Comparison of ENCODE assay signal across 8 cellular contexts in genomic region chr2:195561205-195562032, GRCh38.
DNase-seq lines count a peak whose midpoint lies in the region; ATAC-seq lines count a peak whose summit lies in the region.

No MANE protein-coding gene starts in this region.

- DNase-seq in COLO829 (ENCODE audit: low spot score) (peak; percentile 17), trophoblast cell (peak; percentile 64 to 95), head of caudate nucleus (no peak), NCI-H2171 treated with DMSO at 0.1 percent for 48 hours (lab: John Stamatoyannopoulos, UW) (no peak)
- DNase-seq in stimulated activated CD8-positive, alpha-beta memory T cell treated with anti-CD3 and anti-CD28 coated beads, Interleukin-4, amount 100 ng/mL, for 48 hours: no peak

- H3K4me3 Mint-ChIP-seq in activated T-helper 17 cell treated with anti-CD3 and anti-CD28 coated beads, Interleukin-2, amount 50 U/mL, for 72 hours: peak overlapping the region; percentile 87

- H3K36me3 ChIP-seq in trophoblast cell (ENCODE audit: control insufficient read depth in 1 of 2, insufficient read depth in 2 of 2, low read length in 2 of 2): no peaks in the 10 kb centered on the region

- H3K4me3 ChIP-seq in trophoblast cell (ENCODE audit: low read depth, low read length): no peak overlapping the region

- peaks cover 3% of the 10 kb centered on the region for H3K79me1 ChIP-seq in trophoblast cell (ENCODE audit: low read length)

- H2BK12ac ChIP-seq in trophoblast cell (ENCODE audit: low read length): no peak overlapping the region

- H3K36me3 Mint-ChIP-seq in activated T-helper 17 cell treated with anti-CD3 and anti-CD28 coated beads, Interleukin-2, amount 50 U/mL, for 72 hours (ENCODE audit: low read depth): peaks cover 37% of the 10 kb centered on the region

- H3K9me3 ChIP-seq in trophoblast cell (ENCODE audit: insufficient read depth, low read depth, low read length): no peaks in the 10 kb centered on the region

- no peaks in the 10 kb centered on the region for H3K27me3 ChIP-seq in trophoblast cell (ENCODE audit: insufficient read depth, low read length)

- H2BK120ac ChIP-seq in trophoblast cell (ENCODE audit: insufficient read depth, low read length, poor library complexity): peak overlapping the region; percentile 5

- no peak overlapping the region for H4K12ac ChIP-seq in trophoblast cell (ENCODE audit: low read depth, low read length)

- H3K18ac ChIP-seq in trophoblast cell (ENCODE audit: low read length): no peak overlapping the region

- H3K9ac ChIP-seq in trophoblast cell (ENCODE audit: low read length): no peak overlapping the region

- H2BK5ac ChIP-seq in trophoblast cell (ENCODE audit: low read depth, low read length, poor library complexity): no peak overlapping the region

- no peak overlapping the region for H2AFZ ChIP-seq in trophoblast cell (ENCODE audit: insufficient read depth, low read length, poor library complexity)

- H2AK5ac ChIP-seq in trophoblast cell (ENCODE audit: low read length): no peak overlapping the region

- H3K23ac ChIP-seq in trophoblast cell (ENCODE audit: low read length): no peak overlapping the region

- no peak overlapping the region for H3K27ac ChIP-seq in trophoblast cell (ENCODE audit: low read depth, low read length)

- H4K91ac ChIP-seq in trophoblast cell (ENCODE audit: low read depth, low read length): no peak overlapping the region

- H3K27ac Mint-ChIP-seq in activated T-helper 17 cell treated with anti-CD3 and anti-CD28 coated beads, Interleukin-2, amount 50 U/mL, for 72 hours: peak overlapping the region; percentile 95

- no peak overlapping the region for H3K4ac ChIP-seq in trophoblast cell (ENCODE audit: low read depth, low read length)

- peaks cover 4 to 5% of the 10 kb centered on the region in 2 experiments for H3K4me1 ChIP-seq in trophoblast cell (ENCODE audit: control insufficient read depth in 1 of 2, insufficient read depth in 2 of 2, low read length in 2 of 2)

- H3K4me1 Mint-ChIP-seq in activated T-helper 17 cell treated with anti-CD3 and anti-CD28 coated beads, Interleukin-2, amount 50 U/mL, for 72 hours: peaks cover 33% of the 10 kb centered on the region

- H3K4me2 ChIP-seq in trophoblast cell (ENCODE audit: low read length): no peak overlapping the region

- no peak overlapping the region for H3K14ac ChIP-seq in trophoblast cell (ENCODE audit: low read length)

- H3K27me3 Mint-ChIP-seq in activated T-helper 17 cell treated with anti-CD3 and anti-CD28 coated beads, Interleukin-2, amount 50 U/mL, for 72 hours: no peaks in the 10 kb centered on the region

- ATAC-seq in GM19463 (IDR thresholded peaks at IDR 0.05; ENCODE audit: unreplicated experiment) (peak; percentile 37), HG03469 (IDR thresholded peaks at IDR 0.05; ENCODE audit: unreplicated experiment) (peak; percentile 35)
- ATAC-seq in activated T-helper 17 cell treated with anti-CD3 and anti-CD28 coated beads, Interleukin-2, amount 50 U/mL, for 72 hours (replicated peaks): no peak

- no peaks in the 10 kb centered on the region for H3K9me3 Mint-ChIP-seq in activated T-helper 17 cell treated with anti-CD3 and anti-CD28 coated beads, Interleukin-2, amount 50 U/mL, for 72 hours

- no peak overlapping the region for H4K8ac ChIP-seq in trophoblast cell (ENCODE audit: low read depth, low read length)

- no CpG with 5 or more reads among the region's 8 CpGs for WGBS in trophoblast cell (ENCODE audit: extremely low coverage, insufficient coverage, insufficient read length)

- no peaks in the 10 kb centered on the region for H3K79me2 ChIP-seq in trophoblast cell (ENCODE audit: control insufficient read depth, insufficient read depth, low read length, poor library complexity)

- intact Hi-C loops in head of caudate nucleus (cut with DNase I): no loop called here

Comparison
In these comparisons a context has a peak if more than half of its experiments do, and no peak if none do; other contexts are left out.
1. DNase-seq: peak in COLO829 (single experiment) and trophoblast cell (2 of 2); none in stimulated activated CD8-positive, alpha-beta memory T cell treated with anti-CD3 and anti-CD28 coated beads, Interleukin-4, amount 100 ng/mL, for 48 hours (single experiment), head of caudate nucleus (0 of 42) and NCI-H2171 treated with DMSO at 0.1 percent for 48 hours (single experiment).